ENCODE assay signal across 8 cellular contexts in genomic region chr6:43426928-43427405, GRCh38. TPM values are rescaled to one million over a fixed set of nuclear protein-coding genes. Genes with fewer than 3 reads are reported as not detected.
DNase-seq lines count a peak whose midpoint lies in the region; ATAC-seq, FAIRE-seq and TF ChIP-seq lines count a peak whose summit lies in the region.

No MANE protein-coding gene starts in this region.

- no peaks in the 10 kb centered on the region for H3K9me3 Mint-ChIP-seq in CD8-positive, alpha-beta T cell

- peak overlapping the region; percentile 78 for H3K4me3 ChIP-seq in CD8-positive, alpha-beta T cell (ENCODE audit: low read depth, low read length)
- H3K4me3 ChIP-seq in NT2/D1 (ENCODE audit: insufficient read length, low read depth) (peak overlapping the region; percentile 97), endocrine pancreas (ENCODE audit: control insufficient read depth, insufficient read depth, low read length) (peak overlapping the region; percentile 49), neutrophil (ENCODE audit: low read depth in 1 of 2, low read length in 1 of 2) (peak overlapping the region; percentile 77 to 82)

- no peaks in the 10 kb centered on the region for H3K36me3 ChIP-seq in CD8-positive, alpha-beta T cell (ENCODE audit: insufficient read depth, low read length)
- H3K36me3 ChIP-seq in NT2/D1 (ENCODE audit: insufficient read depth, insufficient read length, low read length) (peaks cover 12% of the 10 kb centered on the region), endocrine pancreas (ENCODE audit: control insufficient read depth, insufficient read depth, low read length) (no peaks in the 10 kb centered on the region), neutrophil (peaks cover 4% of the 10 kb centered on the region)

- peaks cover 29% of the 10 kb centered on the region for H3K4me1 Mint-ChIP-seq in CD8-positive, alpha-beta T cell (ENCODE audit: low read depth)

- DNase-seq in CD8-positive, alpha-beta T cell: no peak
- DNase-seq in NT2/D1 (ENCODE audit: low read depth, low spot score) (no peak), GM03348 (ENCODE audit: low spot score) (no peak), RCC 7860 (ENCODE audit: low spot score) (no peak), NCI-H2171 (lab: John Stamatoyannopoulos, UW) (no peak)

- no peaks in the 10 kb centered on the region for H3K27me3 Mint-ChIP-seq in CD8-positive, alpha-beta T cell (ENCODE audit: low read depth)

- H3K9ac ChIP-seq in NT2/D1 (ENCODE audit: insufficient read length, low read depth) (peak overlapping the region; percentile 93), endocrine pancreas (ENCODE audit: control insufficient read depth, insufficient read depth, low read length) (peak overlapping the region; percentile 27)

- peak overlapping the region; percentile 98 for H3K27ac Mint-ChIP-seq in CD8-positive, alpha-beta T cell

- CTCF ChIA-PET in CD8-positive, alpha-beta T cell (lab: Charles Lee): interaction anchor here (0.8 to 1.2 kb wide), 5 partner anchors 25 to 197 kb away, joined by 3 to 4 read pairs (median 3); partner anchors contain the start of genes DNPH1 and LRRC73

- peak overlapping the region; percentile 94 for H3K4me3 Mint-ChIP-seq in CD8-positive, alpha-beta T cell

- H3K4me1 ChIP-seq in CD8-positive, alpha-beta T cell (ENCODE audit: insufficient read depth, low read length): peaks cover 11% of the 10 kb centered on the region
- no peaks in the 10 kb centered on the region for H3K4me1 ChIP-seq in NT2/D1 (ENCODE audit: insufficient read depth, insufficient read length)
- H3K4me1 ChIP-seq in endocrine pancreas (ENCODE audit: control insufficient read depth, insufficient read depth, low read length): peaks cover 6% of the 10 kb centered on the region
- H3K4me1 ChIP-seq in neutrophil (ENCODE audit: control insufficient read depth in 1 of 2, insufficient read depth in 1 of 2, low read depth in 1 of 2, low read length in 1 of 2): peaks cover 20 to 25% of the 10 kb centered on the region in 2 experiments

- H3K9me3 ChIP-seq in CD8-positive, alpha-beta T cell (ENCODE audit: low read length): no peaks in the 10 kb centered on the region
- H3K9me3 ChIP-seq in NT2/D1 (ENCODE audit: insufficient read depth, low read length) (peaks cover 10% of the 10 kb centered on the region; the same call in 1 of the 2 replicates), endocrine pancreas (ENCODE audit: control insufficient read depth, low read length) (no peaks in the 10 kb centered on the region), neutrophil (no peaks in the 10 kb centered on the region)

- POLR2A ChIA-PET in CD8-positive, alpha-beta T cell (lab: Charles Lee): interaction anchor here (0.7 to 3.3 kb wide), 12 partner anchors 10 to 1209 kb away, joined by 3 to 19 read pairs (median 3); partner anchors contain the start of genes MRPS10, TJAP1 and ZNF318

- FAIRE-seq in RCC 7860 (lab: Jason Lieb, UNC): no peak

- peaks cover 11% of the 10 kb centered on the region for H3K36me3 Mint-ChIP-seq in CD8-positive, alpha-beta T cell

- ATAC-seq in CD8-positive, alpha-beta T cell: no peak
- ATAC-seq in GM21423 (IDR thresholded peaks at IDR 0.05; ENCODE audit: unreplicated experiment): no peak

- no peaks in the 10 kb centered on the region for H3K27me3 ChIP-seq in CD8-positive, alpha-beta T cell (ENCODE audit: insufficient read depth, low read length)
- H3K27me3 ChIP-seq in NT2/D1 (ENCODE audit: insufficient read depth, insufficient read length) (no peaks in the 10 kb centered on the region), endocrine pancreas (ENCODE audit: control insufficient read depth, insufficient read depth, low read length) (no peaks in the 10 kb centered on the region), neutrophil (peaks cover 21% of the 10 kb centered on the region)

- TF ChIP-seq CTCF in CD8-positive, alpha-beta T cell (IDR thresholded peaks at IDR 0.05): no peak
- TF ChIP-seq CTCF in neutrophil (IDR thresholded peaks at IDR 0.05): no peak

- intact Hi-C loops in CD8-positive, alpha-beta T cell (cut with DNase I, micrococcal nuclease): loop anchor here (1.0 to 5.0 kb wide), 17 partner anchors 28 to 1640 kb away; partner anchors contain the start of genes SRF (in 2 of the 2), TJAP1 (in 2 of the 2), ZNF318 (in 2 of the 2) and CUL7 (in 1 of the 2)

- H3K27ac ChIP-seq in CD8-positive, alpha-beta T cell (ENCODE audit: low read depth, low read length): peak overlapping the region; percentile 80
- peak overlapping the region; percentile 82 for H3K27ac ChIP-seq in neutrophil

RNA-seq across cellular contexts. Expression of gene ABCC10, which starts 0.4 kb away (rescaled TPM):
- 10 to 100 TPM; 39.7 to 45.5 TPM for total RNA-seq in CD8-positive, alpha-beta T cell

RNA-seq across cellular contexts. Expression of gene DLK2, which starts 28.4 kb away (rescaled TPM):
- under 1 TPM; 0.56 to 0.71 TPM for total RNA-seq in CD8-positive, alpha-beta T cell

RNA-seq across cellular contexts. Expression of gene TJAP1, which starts 50.4 kb away (rescaled TPM):
- total RNA-seq in CD8-positive, alpha-beta T cell: 10 to 100 TPM; 29.2 to 29.7 TPM

RNA-seq across cellular contexts. Expression of gene ZNF318, which starts 57.5 kb away (rescaled TPM):
- 10 to 100 TPM; 18.2 TPM for total RNA-seq in CD8-positive, alpha-beta T cell
